Comparison of ENCODE assay signal across 8 cellular contexts in the genomic region with DNA sequence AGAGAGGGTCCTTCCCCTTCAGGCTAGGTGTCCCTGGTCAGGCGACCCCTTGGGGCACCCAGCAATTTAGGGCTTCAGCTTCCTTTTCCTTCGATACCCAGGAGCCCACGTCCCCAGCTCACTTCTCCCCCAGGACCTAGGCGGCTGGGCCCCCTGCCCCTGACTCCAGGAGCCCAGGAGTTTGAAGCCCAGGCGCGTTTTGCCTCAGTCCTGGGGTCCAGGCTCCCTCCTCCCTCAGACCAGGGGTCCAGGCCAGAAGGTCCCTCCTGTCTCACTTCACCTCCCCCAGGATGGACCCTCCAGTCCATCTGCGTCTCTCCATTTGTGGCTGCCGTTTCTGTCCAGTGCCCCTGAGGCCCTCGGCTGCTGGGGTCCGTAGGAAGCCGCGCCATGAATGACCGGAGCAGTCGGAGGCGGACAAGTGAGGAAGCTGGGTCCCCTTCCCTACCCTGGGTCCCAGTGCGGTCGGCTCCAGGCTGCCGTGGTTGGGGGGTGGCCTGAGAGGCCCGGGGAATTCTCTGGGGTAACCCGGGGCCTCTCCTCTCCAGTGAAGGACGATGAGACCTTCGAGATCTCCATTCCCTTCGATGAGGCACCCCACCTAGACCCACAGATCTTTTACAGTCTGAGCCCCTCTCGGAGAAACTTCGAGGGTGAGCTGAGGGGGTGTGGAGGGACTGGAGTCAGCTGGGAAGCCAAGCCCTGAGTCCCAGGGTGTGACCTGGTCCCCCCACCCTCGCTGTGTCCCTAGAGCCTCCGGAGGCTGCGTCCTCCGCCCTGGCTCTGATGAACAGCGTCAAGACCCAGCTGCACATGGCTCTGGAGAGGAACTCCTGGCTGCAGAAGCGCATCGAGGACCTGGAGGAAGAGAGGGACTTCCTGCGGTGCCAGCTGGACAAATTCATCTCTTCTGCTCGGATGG. TPM values are rescaled to one million over a fixed set of nuclear protein-coding genes. Genes with fewer than 3 reads are reported as not detected.
DNase-seq lines count a peak whose midpoint lies in the region; ATAC-seq and TF ChIP-seq lines count a peak whose summit lies in the region.

No MANE protein-coding gene starts in this region.

- CTCF ChIA-PET in activated CD8-positive, alpha-beta T cell treated with anti-CD3 and anti-CD28 coated beads, Interleukin-2, amount 10 ng/mL, durations not matched to agents 7 days and 5 days (lab: Charles Lee) = interaction anchor here (1.4 to 4.7 kb wide), 3 partner anchors 9 to 17 kb away, joined by 3 to 39 read pairs (median 4); no protein-coding TSS in a partner anchor

- no peaks in the 10 kb centered on the region for H3K9me3 Mint-ChIP-seq in activated CD8-positive, alpha-beta T cell treated with anti-CD3 and anti-CD28 coated beads, Interleukin-2, amount 10 ng/mL, durations not matched to agents 7 days and 5 days (ENCODE audit: insufficient read depth)

- no peak for ATAC-seq in activated CD8-positive, alpha-beta T cell treated with anti-CD3 and anti-CD28 coated beads, Interleukin-2, amount 10 ng/mL, durations not matched to agents 7 days and 5 days
- ATAC-seq in GM18861 (IDR thresholded peaks at IDR 0.05; ENCODE audit: unreplicated experiment) = no peak

- peaks cover 12% of the 10 kb centered on the region for H3F3A ChIP-seq in smooth muscle cell (ENCODE audit: low read depth)

- POLR2A ChIA-PET in activated CD8-positive, alpha-beta T cell treated with anti-CD3 and anti-CD28 coated beads, Interleukin-2, amount 10 ng/mL, durations not matched to agents 7 days and 5 days (lab: Charles Lee) = interaction anchor here (0.8 to 2.0 kb wide), 3 partner anchors 11 to 13 kb away, joined by 3 to 8 read pairs (median 3); no protein-coding TSS in a partner anchor

- no peak overlapping the region for H2AFZ ChIP-seq in smooth muscle cell (ENCODE audit: low read depth)

- H3K79me2 ChIP-seq in smooth muscle cell (ENCODE audit: low read depth) = peaks cover 37% of the 10 kb centered on the region

- H3K9me3 ChIP-seq in smooth muscle cell (replicated peaks; ENCODE audit: low read depth) = no peaks in the 10 kb centered on the region

- H3K4me2 ChIP-seq in smooth muscle cell = peak overlapping the region; percentile 99

- peak overlapping the region; percentile 77 for H3K27ac Mint-ChIP-seq in activated CD8-positive, alpha-beta T cell treated with anti-CD3 and anti-CD28 coated beads, Interleukin-2, amount 10 ng/mL, durations not matched to agents 7 days and 5 days

- H3K27me3 ChIP-seq in smooth muscle cell (ENCODE audit: low read depth) = no peaks in the 10 kb centered on the region

- peaks cover 21% of the 10 kb centered on the region for H3K36me3 Mint-ChIP-seq in activated CD8-positive, alpha-beta T cell treated with anti-CD3 and anti-CD28 coated beads, Interleukin-2, amount 10 ng/mL, durations not matched to agents 7 days and 5 days (ENCODE audit: low read depth)

- WGBS in smooth muscle cell (ENCODE audit: low lambda C conversion rate) = 80% methylated on average over 34 of the region's 34 CpGs

- no peaks in the 10 kb centered on the region for H3K27me3 Mint-ChIP-seq in activated CD8-positive, alpha-beta T cell treated with anti-CD3 and anti-CD28 coated beads, Interleukin-2, amount 10 ng/mL, durations not matched to agents 7 days and 5 days (ENCODE audit: low read depth)

- DNase-seq in HFF-Myc (ENCODE audit: extremely low read depth, low read depth) = no peak
- no peak for DNase-seq in activated CD8-positive, alpha-beta T cell treated with anti-CD3 and anti-CD28 coated beads, Interleukin-2, amount 10 ng/mL, durations not matched to agents 7 days and 5 days
- DNase-seq in smooth muscle cell (lab: John Stamatoyannopoulos, UW; ENCODE audit: unreplicated experiment) = no peak
- DNase-seq in activated CD8-positive, alpha-beta memory T cell treated with anti-CD3 and anti-CD28 coated beads for 24 hours = no peak
- DNase-seq in mucosa of gallbladder (ENCODE audit: low spot score) = no peak
- DNase-seq in amygdala (lab: John Stamatoyannopoulos, UW) = no peak

- H3K4me1 ChIP-seq in smooth muscle cell (ENCODE audit: low read depth) = peaks cover 13% of the 10 kb centered on the region

- H3K9ac ChIP-seq in smooth muscle cell (ENCODE audit: low read depth) = peak overlapping the region; percentile 90

- H4K20me1 ChIP-seq in smooth muscle cell (ENCODE audit: low read depth) = no peaks in the 10 kb centered on the region

- peaks cover 40% of the 10 kb centered on the region for H3K4me1 Mint-ChIP-seq in activated CD8-positive, alpha-beta T cell treated with anti-CD3 and anti-CD28 coated beads, Interleukin-2, amount 10 ng/mL, durations not matched to agents 7 days and 5 days (ENCODE audit: low read depth)

- H3K27ac ChIP-seq in smooth muscle cell (ENCODE audit: low read depth) = no peak overlapping the region

- TF ChIP-seq CTCF in HFF-Myc (IDR thresholded peaks at IDR 0.05; ENCODE audit: low read depth, low read length, missing control alignments) (no peak), smooth muscle cell (IDR thresholded peaks at IDR 0.05; ENCODE audit: borderline replicate concordance, insufficient read depth, poor library complexity, severe bottlenecking) (no peak)

- peak overlapping the region; percentile 75 for H3K4me3 Mint-ChIP-seq in activated CD8-positive, alpha-beta T cell treated with anti-CD3 and anti-CD28 coated beads, Interleukin-2, amount 10 ng/mL, durations not matched to agents 7 days and 5 days

- H3K4me3 ChIP-seq in HFF-Myc (replicated peaks; ENCODE audit: low read depth, low read length) = peak overlapping the region; percentile 72
- H3K4me3 ChIP-seq in iPS-11a (ENCODE audit: low read depth, low read length) = peak overlapping the region; percentile 83
- H3K4me3 ChIP-seq in smooth muscle cell = peak overlapping the region; percentile 99

- H3K36me3 ChIP-seq in smooth muscle cell (ENCODE audit: low read depth) = no peaks in the 10 kb centered on the region

RNA-seq across cellular contexts. Expression of gene CCDC106, which starts 0.9 kb away (rescaled TPM):
- 1 to 10 TPM; 8.7 to 9.4 TPM for total RNA-seq in activated CD8-positive, alpha-beta T cell treated with anti-CD3 and anti-CD28 coated beads, Interleukin-2, amount 10 ng/mL, durations not matched to agents 7 days and 5 days
- 6.9 and 7.7 TPM in 2 replicates for total RNA-seq in smooth muscle cell
- 18.3 and 24.8 TPM in 2 replicates for polyA plus RNA-seq in smooth muscle cell
- total RNA-seq in mucosa of gallbladder = 18.4 TPM

RNA-seq across cellular contexts. Expression of gene ZNF581, which starts 5.5 kb away (rescaled TPM):
- 10 to 100 TPM; 22.7 to 24.4 TPM for total RNA-seq in activated CD8-positive, alpha-beta T cell treated with anti-CD3 and anti-CD28 coated beads, Interleukin-2, amount 10 ng/mL, durations not matched to agents 7 days and 5 days
- total RNA-seq in smooth muscle cell (6.8 and 10.0 TPM in 2 replicates), mucosa of gallbladder (22.2 TPM)
- polyA plus RNA-seq in smooth muscle cell = 21.4 and 22.0 TPM in 2 replicates

RNA-seq across cellular contexts. Expression of gene U2AF2, which starts 5.9 kb away (rescaled TPM):
- total RNA-seq in activated CD8-positive, alpha-beta T cell treated with anti-CD3 and anti-CD28 coated beads, Interleukin-2, amount 10 ng/mL, durations not matched to agents 7 days and 5 days = 100 to 1,000 TPM; 296 to 321 TPM
- 70.7 and 75.0 TPM in 2 replicates for total RNA-seq in smooth muscle cell
- 8.4 and 14.4 TPM in 2 replicates for polyA plus RNA-seq in smooth muscle cell
- 202 TPM for total RNA-seq in mucosa of gallbladder

RNA-seq across cellular contexts. Expression of gene ZNF580, which starts 8.1 kb away (rescaled TPM):
- 10 to 100 TPM; 30.2 to 32.1 TPM for total RNA-seq in activated CD8-positive, alpha-beta T cell treated with anti-CD3 and anti-CD28 coated beads, Interleukin-2, amount 10 ng/mL, durations not matched to agents 7 days and 5 days
- total RNA-seq in smooth muscle cell (6.2 and 11.9 TPM in 2 replicates), mucosa of gallbladder (47.3 TPM)
- polyA plus RNA-seq in smooth muscle cell = 68.8 and 76.8 TPM in 2 replicates

RNA-seq across cellular contexts. Expression of gene ZNF784, which starts 24.6 kb away (rescaled TPM):
- 1 to 10 TPM; 5.2 to 5.3 TPM for total RNA-seq in activated CD8-positive, alpha-beta T cell treated with anti-CD3 and anti-CD28 coated beads, Interleukin-2, amount 10 ng/mL, durations not matched to agents 7 days and 5 days
- total RNA-seq in smooth muscle cell (3.1 and 3.8 TPM in 2 replicates), mucosa of gallbladder (13.0 TPM)
- 7.2 and 7.3 TPM in 2 replicates for polyA plus RNA-seq in smooth muscle cell
